22 cellular contexts compared by ENCODE assay signal in the genomic region with DNA sequence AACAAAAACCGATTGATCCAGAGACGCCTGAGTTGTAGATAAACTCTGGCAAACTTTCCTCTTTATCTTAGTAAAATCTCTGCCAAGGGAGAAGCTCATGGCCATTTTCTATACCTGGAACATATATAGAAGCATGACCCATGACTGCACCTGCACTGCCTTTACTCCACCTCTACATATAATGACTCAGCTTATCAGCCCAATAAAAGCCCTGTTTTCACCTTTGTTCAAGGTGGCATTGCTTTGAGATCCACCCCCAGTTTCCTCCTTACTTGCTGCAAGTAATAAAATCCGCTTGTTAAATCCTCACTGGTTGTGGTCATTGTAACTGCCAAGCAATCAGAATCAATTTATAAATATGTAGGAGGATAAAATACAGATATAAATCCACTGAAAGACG.
DNase-seq lines count a peak whose midpoint lies in the region; ATAC-seq and TF ChIP-seq lines count a peak whose summit lies in the region.
"Had no signal": no experiment of that assay in that cellular context is flagged by ENCODE, and none has a peak within 500 bp of the region (broad histone marks: within the 10 kb centered on the region; RNA-seq: fewer than 3 reads in every experiment).

No MANE protein-coding gene starts in this region.

- ATAC-seq in GM21528 (IDR thresholded peaks at IDR 0.05; ENCODE audit: low FRiP score, unreplicated experiment) = no peak
- ATAC-seq: CD8-positive, alpha-beta T cell; GM12878 had no signal

- intact Hi-C loops in colonic mucosa (cut with DNase I) = no loop called here

- DNase-seq in DMS53 (lab: John Stamatoyannopoulos, UW) (peak; percentile 12), DMS53 treated with DMSO at 0.1 percent for 48 hours (lab: John Stamatoyannopoulos, UW; ENCODE audit: unreplicated experiment) (no peak), colonic mucosa (peak; percentile 65), NCI-H1417 (lab: John Stamatoyannopoulos, UW) (no peak), DMS79 treated with DMSO at 0.1 percent for 48 hours (lab: John Stamatoyannopoulos, UW) (no peak), iPS-NIHi11 (ENCODE audit: low spot score) (no peak)
- DNase-seq: ACHN; CD8-positive, alpha-beta T cell; DND-41; HCEC 1CT; KG1; NCI-H1694 treated with DMSO at 0.1 percent for 48 hours; NCI-H748 treated with DMSO at 0.1 percent for 48 hours; SHP77 treated with DMSO at 0.1 percent for 48 hours; SW 1271 had no signal

- no peaks in the 10 kb centered on the region for H3K4me1 ChIP-seq in colonic mucosa
- peaks cover 5 to 17% of the 10 kb centered on the region in 2 donors for H3K4me1 ChIP-seq in mucosa of rectum (ENCODE audit: control insufficient read depth in 2 of 2, insufficient read depth in 2 of 2, low read length in 2 of 2)
- H3K4me1 ChIP-seq: BLaER1 had no signal

- TF ChIP-seq CTCF in colonic mucosa (IDR thresholded peaks at IDR 0.05) = no peak

- H3K4me3 ChIP-seq in colonic mucosa = no peak overlapping the region
- H3K4me3 ChIP-seq in mucosa of rectum (ENCODE audit: low read length in 2 of 2) = peak overlapping the region in 1 of 2 donors; percentile 40
- H3K4me3 ChIP-seq: BLaER1, GM12878, SK-N-MC had no signal

- no peak overlapping the region for H3K9ac ChIP-seq in colonic mucosa (ENCODE audit: low read depth in 2 of 2, low read length in 2 of 2)
- H3K9ac ChIP-seq in mucosa of rectum (ENCODE audit: low read depth in 1 of 2, low read length in 2 of 2) = no peak overlapping the region
- H3K9ac ChIP-seq: BLaER1 had no signal

- H3K9me3 ChIP-seq in colonic mucosa = no peaks in the 10 kb centered on the region
- H3K9me3 ChIP-seq in mucosa of rectum (ENCODE audit: control insufficient read depth in 2 of 2, low read length in 2 of 2) = no peaks in the 10 kb centered on the region
- H3K9me3 ChIP-seq: BLaER1 had no signal

- H3K27me3 ChIP-seq in colonic mucosa (no peaks in the 10 kb centered on the region), mucosa of rectum (ENCODE audit: control insufficient read depth in 2 of 2, insufficient read depth in 2 of 2, low read length in 2 of 2) (no peaks in the 10 kb centered on the region)
- H3K27me3 ChIP-seq: BLaER1 had no signal

- H3K36me3 ChIP-seq in colonic mucosa = no peaks in the 10 kb centered on the region
- H3K36me3 ChIP-seq in mucosa of rectum (ENCODE audit: control insufficient read depth in 2 of 2, insufficient read depth in 2 of 2, low read length in 2 of 2) = no peaks in the 10 kb centered on the region
- H3K36me3 ChIP-seq: BLaER1 had no signal

- H3K27ac ChIP-seq in colonic mucosa = peak overlapping the region; percentile 26
- H3K27ac ChIP-seq in mucosa of rectum (ENCODE audit: low read depth in 2 of 2, low read length in 2 of 2) = peak overlapping the region; percentile 62 to 68
- H3K27ac ChIP-seq: 22Rv1, BLaER1, RWPE1, SK-N-MC had no signal

Comparison
In these comparisons a context has a peak if more than half of its experiments do, and no peak if none do; other contexts are left out.
1. DNase-seq: peak in DMS53 (single experiment) and colonic mucosa (single experiment); none in DMS53 treated with DMSO at 0.1 percent for 48 hours (single experiment), NCI-H1417 (0 of 3), DMS79 treated with DMSO at 0.1 percent for 48 hours (single experiment) and iPS-NIHi11 (single experiment).